ENCODE assay signal across 23 cellular contexts in genomic region chrX:144681501-144681900, GRCh38.
A peak's percentile ranks its signal among the peaks of the same experiment; 100 is the strongest.
DNase-seq lines count a peak whose midpoint lies in the region; ATAC-seq and TF ChIP-seq lines count a peak whose summit lies in the region.
"Had no signal": no experiment of that assay in that cellular context is flagged by ENCODE, and none has a peak within 500 bp of the region (broad histone marks: within the 10 kb centered on the region; RNA-seq: fewer than 3 reads in every experiment).

No MANE protein-coding gene starts in this region.

- H3K36me3 ChIP-seq in smooth muscle cell (ENCODE audit: low read depth): no peaks in the 10 kb centered on the region
- H3K36me3 ChIP-seq: adrenal gland, heart left ventricle, stomach, upper lobe of left lung had no signal

- H3F3A ChIP-seq in smooth muscle cell (ENCODE audit: low read depth): no peaks in the 10 kb centered on the region

- H3K27me3 ChIP-seq in smooth muscle cell (ENCODE audit: low read depth): no peaks in the 10 kb centered on the region
- H3K27me3 ChIP-seq: adrenal gland, heart left ventricle, stomach, upper lobe of left lung had no signal

- 48% methylated on average over 5 of the region's 5 CpGs for WGBS in smooth muscle cell (ENCODE audit: low lambda C conversion rate)

- H3K79me2 ChIP-seq in smooth muscle cell (ENCODE audit: low read depth): no peaks in the 10 kb centered on the region

- H3K9me3 ChIP-seq in smooth muscle cell (replicated peaks; ENCODE audit: low read depth): no peaks in the 10 kb centered on the region
- H3K9me3 ChIP-seq: adrenal gland, heart left ventricle, psoas muscle, stomach, upper lobe of left lung had no signal

- H4K20me1 ChIP-seq in smooth muscle cell (ENCODE audit: low read depth): no peaks in the 10 kb centered on the region

- H3K9ac ChIP-seq in smooth muscle cell (ENCODE audit: low read depth): no peak overlapping the region

- no peak for ATAC-seq in GM18511 (IDR thresholded peaks at IDR 0.05; ENCODE audit: unreplicated experiment)
- ATAC-seq in GM21717 (IDR thresholded peaks at IDR 0.05; ENCODE audit: unreplicated experiment): no peak
- ATAC-seq: activated CD4-positive, CD25-positive, alpha-beta regulatory T cell treated with anti-CD3 and anti-CD28 coated beads, Interleukin-2, amount 50 U/mL, for 24 hours; activated CD8-positive, alpha-beta T cell treated with anti-CD3 and anti-CD28 coated beads for 36 hours; heart left ventricle; psoas muscle had no signal

- DNase-seq in HT1080 (ENCODE audit: low read depth): peak; percentile 67
- peak; percentile 3 for DNase-seq in RPMI8226
- peak; percentile 0 for DNase-seq in choroid plexus epithelial cell (ENCODE audit: low read depth)
- no peak for DNase-seq in smooth muscle cell (lab: John Stamatoyannopoulos, UW; ENCODE audit: unreplicated experiment)
- no peak for DNase-seq in GDM1 (lab: John Stamatoyannopoulos, UW)
- DNase-seq: activated CD8-positive, alpha-beta T cell treated with anti-CD3 and anti-CD28 coated beads for 36 hours; activated gamma-delta T cell treated with Interleukin-2 at 50 U/mL for 16 hours; adrenal gland; effector memory CD4-positive, alpha-beta T cell; heart left ventricle; IMR-90; NCI-H187 treated with DMSO at 0.1 percent for 48 hours; NCI-H345; NCI-H82; PC-9; psoas muscle; small intestine; stimulated activated CD4-positive, alpha-beta T cell treated with anti-CD3 and anti-CD28 coated beads, Interleukin-2, amount 100 ng/mL, for 48 hours; stomach; upper lobe of left lung had no signal

- H2AFZ ChIP-seq in smooth muscle cell (ENCODE audit: low read depth): no peak overlapping the region
- H2AFZ ChIP-seq: PC-9 had no signal

- H3K4me1 ChIP-seq in smooth muscle cell (ENCODE audit: low read depth): no peaks in the 10 kb centered on the region
- H3K4me1 ChIP-seq: adrenal gland, heart left ventricle, psoas muscle, stomach, upper lobe of left lung had no signal

- peak overlapping the region; percentile 25 for H3K4me2 ChIP-seq in smooth muscle cell
- H3K4me2 ChIP-seq: PC-9 had no signal

- H3K27ac ChIP-seq in smooth muscle cell (ENCODE audit: low read depth): peak overlapping the region; percentile 79
- H3K27ac ChIP-seq: adrenal gland, heart left ventricle, PC-9, psoas muscle, stomach, upper lobe of left lung had no signal

- TF ChIP-seq CTCF in choroid plexus epithelial cell (conservative IDR thresholded peaks at IDR 0.05; ENCODE audit: low read depth, low read length): no peak
- TF ChIP-seq CTCF in smooth muscle cell (IDR thresholded peaks at IDR 0.05; ENCODE audit: borderline replicate concordance, insufficient read depth, poor library complexity, severe bottlenecking): no peak

- H3K4me3 ChIP-seq in choroid plexus epithelial cell (ENCODE audit: low read depth, low read length) (no peak overlapping the region), smooth muscle cell (no peak overlapping the region)
- H3K4me3 ChIP-seq: adrenal gland, heart left ventricle, PC-9, psoas muscle, stomach, upper lobe of left lung had no signal

Comparison
In these comparisons a context has a peak if more than half of its experiments do, and no peak if none do; other contexts are left out.
1. DNase-seq: peak in HT1080 (single experiment), RPMI8226 (single experiment) and choroid plexus epithelial cell (single experiment); none in smooth muscle cell (single experiment) and GDM1 (single experiment).